ENCODE assay signal across 31 cellular contexts in genomic region chr11:64705501-64705900, GRCh38.
"Had no signal": no experiment of that assay in that cellular context is flagged by ENCODE, and none has a peak within 500 bp of the region (broad histone marks: within the 10 kb centered on the region; RNA-seq: fewer than 3 reads in every experiment).

No MANE protein-coding gene starts in this region.

- DNase-seq: hypothalamus; immature natural killer cell; kidney; left colon; left ventricle myocardium inferior; mesendoderm; naive B cell; natural killer cell; nephron progenitor cell; occipital lobe; ovary; retina; sigmoid colon; small intestine; spleen; stimulated activated CD4-positive, alpha-beta T cell treated with anti-CD3 and anti-CD28 coated beads, Interleukin-4, amount 100 ng/mL, for 24 hours; stimulated activated naive CD4-positive, alpha-beta T cell had no signal

- H3K4me1 ChIP-seq: left ventricle myocardium inferior, prostate gland, sigmoid colon, spleen, suprapubic skin, tibial nerve, vagina had no signal

- ATAC-seq: left colon; natural killer cell; right cardiac atrium; stimulated activated effector memory CD8-positive, alpha-beta T cell treated with anti-CD3 and anti-CD28 coated beads, Interleukin-12 subunit alpha, Interleukin-12 subunit beta, amount 100 ng/mL, for 72 hours had no signal

- H3K36me3 Mint-ChIP-seq: immature natural killer cell; mesothelial cell of epicardium; naive B cell; natural killer cell; neural progenitor cell; stimulated activated effector memory CD8-positive, alpha-beta T cell treated with anti-CD3 and anti-CD28 coated beads, Interleukin-12 subunit alpha, Interleukin-12 subunit beta, amount 100 ng/mL, for 72 hours; type B pancreatic cell had no signal

- H3K4me1 Mint-ChIP-seq: mesothelial cell of epicardium; stimulated activated effector memory CD8-positive, alpha-beta T cell treated with anti-CD3 and anti-CD28 coated beads, Interleukin-12 subunit alpha, Interleukin-12 subunit beta, amount 100 ng/mL, for 72 hours had no signal

- H3K4me3 Mint-ChIP-seq: immature natural killer cell; mesothelial cell of epicardium; natural killer cell; nephron progenitor cell; neural progenitor cell; stimulated activated effector memory CD8-positive, alpha-beta T cell treated with anti-CD3 and anti-CD28 coated beads, Interleukin-12 subunit alpha, Interleukin-12 subunit beta, amount 100 ng/mL, for 72 hours; stimulated activated naive CD8-positive, alpha-beta T cell treated with anti-CD3 and anti-CD28 coated beads, Interleukin-15, Interleukin-2, amounts not matched to agents 100 ng/mL and 50 ng/mL, for 24 hours; type B pancreatic cell had no signal

- H3K27ac ChIP-seq: left ventricle myocardium inferior, neural progenitor cell, neutrophil, ovary, prostate gland, sigmoid colon, spleen, suprapubic skin, thoracic aorta, tibial nerve, vagina had no signal

- H3K9ac ChIP-seq: neural progenitor cell had no signal

- H2AFZ ChIP-seq: neural progenitor cell had no signal

- H3K4me2 ChIP-seq: neural progenitor cell had no signal

- H3K9me3 ChIP-seq: left ventricle myocardium inferior, neutrophil, ovary, prostate gland, sigmoid colon, spleen, suprapubic skin, thoracic aorta, tibial nerve, vagina had no signal

- H3K36me3 ChIP-seq: left ventricle myocardium inferior, neural progenitor cell, neutrophil, ovary, prostate gland, sigmoid colon, spleen, suprapubic skin, thoracic aorta, tibial nerve, vagina had no signal

- FAIRE-seq: islet of Langerhans had no signal

- H3K4me3 ChIP-seq: left ventricle myocardium inferior, lung, neural progenitor cell, ovary, prostate gland, sigmoid colon, spleen, suprapubic skin, thoracic aorta, tibial nerve, vagina had no signal

- H3K27ac Mint-ChIP-seq: immature natural killer cell; mesothelial cell of epicardium; naive B cell; natural killer cell; nephron progenitor cell; neural progenitor cell; stimulated activated effector memory CD8-positive, alpha-beta T cell treated with anti-CD3 and anti-CD28 coated beads, Interleukin-12 subunit alpha, Interleukin-12 subunit beta, amount 100 ng/mL, for 72 hours; stimulated activated naive CD8-positive, alpha-beta T cell treated with anti-CD3 and anti-CD28 coated beads, Interleukin-15, Interleukin-2, amounts not matched to agents 100 ng/mL and 50 ng/mL, for 24 hours; type B pancreatic cell had no signal

- H3K27me3 ChIP-seq: ovary, vagina had no signal

- H3K9me3 Mint-ChIP-seq: mesothelial cell of epicardium; naive B cell; natural killer cell; stimulated activated effector memory CD8-positive, alpha-beta T cell treated with anti-CD3 and anti-CD28 coated beads, Interleukin-12 subunit alpha, Interleukin-12 subunit beta, amount 100 ng/mL, for 72 hours; stimulated activated naive CD8-positive, alpha-beta T cell treated with anti-CD3 and anti-CD28 coated beads, Interleukin-15, Interleukin-2, amounts not matched to agents 100 ng/mL and 50 ng/mL, for 24 hours; type B pancreatic cell had no signal
